8 cellular contexts compared by ENCODE assay signal in genomic region chr3:113948015-113948917, GRCh38. TPM values are rescaled to one million over a fixed set of nuclear protein-coding genes. Genes with fewer than 3 reads are reported as not detected.
DNase-seq lines count a peak whose midpoint lies in the region; ATAC-seq and TF ChIP-seq lines count a peak whose summit lies in the region.

No MANE protein-coding gene starts in this region.

- H3K4me1 Mint-ChIP-seq in activated B cell treated with CpG ODN at 0.5 μM for 24 hours: peaks cover 18% of the 10 kb centered on the region
- H3K4me1 Mint-ChIP-seq in stimulated activated naive CD8-positive, alpha-beta T cell treated with anti-CD3 and anti-CD28 coated beads, Interleukin-15, Interleukin-2, amounts not matched to agents 100 ng/mL and 50 ng/mL, for 24 hours (ENCODE audit: low read depth): peaks cover 22% of the 10 kb centered on the region

- intact Hi-C loops in activated B cell treated with CpG ODN at 0.5 μM for 24 hours (cut with micrococcal nuclease): loop anchor here (1.0 to 2.0 kb wide), 4 partner anchors 37 to 202 kb away; partner anchors contain the start of genes CCDC191, NAA50 and QTRT2

- no peaks in the 10 kb centered on the region for H3K27me3 Mint-ChIP-seq in activated B cell treated with CpG ODN at 0.5 μM for 24 hours
- peaks cover 38% of the 10 kb centered on the region for H3K27me3 Mint-ChIP-seq in stimulated activated naive CD8-positive, alpha-beta T cell treated with anti-CD3 and anti-CD28 coated beads, Interleukin-15, Interleukin-2, amounts not matched to agents 100 ng/mL and 50 ng/mL, for 24 hours

- peaks cover 2% of the 10 kb centered on the region for H3K9me3 Mint-ChIP-seq in activated B cell treated with CpG ODN at 0.5 μM for 24 hours
- H3K9me3 Mint-ChIP-seq in stimulated activated naive CD8-positive, alpha-beta T cell treated with anti-CD3 and anti-CD28 coated beads, Interleukin-15, Interleukin-2, amounts not matched to agents 100 ng/mL and 50 ng/mL, for 24 hours: no peaks in the 10 kb centered on the region

- no peaks in the 10 kb centered on the region for H3K27me3 ChIP-seq in HAP-1 (ENCODE audit: low read depth)
- H3K27me3 ChIP-seq in MG63: 0 out of 2 replicates have a peak, but pooled peaks cover 2% of the 10 kb centered on the region

- in situ Hi-C loops in HAP-1 (cut with MboI; ENCODE audit: low sequenced_read_pairs): no loop called here

- H3K4me1 ChIP-seq in HAP-1 (peaks cover 6% of the 10 kb centered on the region), mesodermal cell (ENCODE audit: control insufficient read depth, insufficient read depth, low read length, poor library complexity, severe bottlenecking) (no peaks in the 10 kb centered on the region)

- WGBS in mesodermal cell (ENCODE audit: insufficient coverage in 2 of 2), 2 experiments: 3 to 4% methylated on average over 51 to 53 of the region's 65 CpGs

- no peak overlapping the region for H3K27ac ChIP-seq in mesodermal cell (ENCODE audit: low read depth, low read length, severe bottlenecking)

- H3K36me3 ChIP-seq in HAP-1 (replicated peaks): 0 out of 2 replicates have a peak, but pooled peaks cover 2% of the 10 kb centered on the region
- no peaks in the 10 kb centered on the region for H3K36me3 ChIP-seq in MG63
- H3K36me3 ChIP-seq in mesodermal cell (ENCODE audit: control insufficient read depth, insufficient read depth, low read length): no peaks in the 10 kb centered on the region

- H3K4me3 ChIP-seq in GM12875 (ENCODE audit: low read depth, low read length) (peak overlapping the region; percentile 48), HAP-1 (peak overlapping the region; percentile 62), MG63 (peak overlapping the region; percentile 54), mesodermal cell (ENCODE audit: extremely low read depth, insufficient read depth, low read length, poor library complexity, severe bottlenecking) (peak overlapping the region; percentile 44)

- H3K9me3 ChIP-seq in HAP-1 (no peaks in the 10 kb centered on the region), MG63 (no peaks in the 10 kb centered on the region), mesodermal cell (ENCODE audit: control insufficient read depth, low read length) (no peaks in the 10 kb centered on the region)

- POLR2A ChIA-PET in activated B cell treated with CpG ODN at 0.5 μM for 24 hours (lab: Charles Lee): no interaction called here

- peak overlapping the region; percentile 64 for H3K27ac Mint-ChIP-seq in activated B cell treated with CpG ODN at 0.5 μM for 24 hours
- no peak overlapping the region for H3K27ac Mint-ChIP-seq in stimulated activated naive CD8-positive, alpha-beta T cell treated with anti-CD3 and anti-CD28 coated beads, Interleukin-15, Interleukin-2, amounts not matched to agents 100 ng/mL and 50 ng/mL, for 24 hours

- peak; percentile 10; the same call in 1 of the 2 replicates for TF ChIP-seq CTCF in GM12875 (IDR thresholded peaks at IDR 0.05; ENCODE audit: borderline replicate concordance, insufficient read depth, low read depth, low read length)
- no peak for TF ChIP-seq CTCF in activated B cell treated with CpG ODN at 0.5 μM for 24 hours (IDR thresholded peaks at IDR 0.05)

- peak overlapping the region; percentile 77 for H3K4me3 Mint-ChIP-seq in activated B cell treated with CpG ODN at 0.5 μM for 24 hours
- peak overlapping the region; percentile 48 for H3K4me3 Mint-ChIP-seq in stimulated activated naive CD8-positive, alpha-beta T cell treated with anti-CD3 and anti-CD28 coated beads, Interleukin-15, Interleukin-2, amounts not matched to agents 100 ng/mL and 50 ng/mL, for 24 hours

- ATAC-seq in activated B cell treated with CpG ODN at 0.5 μM for 24 hours (ENCODE audit: low read depth): peak; percentile 55

- CTCF ChIA-PET in activated B cell treated with CpG ODN at 0.5 μM for 24 hours (lab: Charles Lee): no interaction called here

- DNase-seq in HAP-1 (ENCODE audit: low spot score in 2 of 2) (peak; percentile 18 to 62), MG63 (peak; percentile 37), activated B cell treated with CpG ODN at 0.5 μM for 24 hours (no peak), dermis blood vessel endothelial cell (peak; percentile 20), AG20443 (ENCODE audit: low spot score) (no peak)

- peaks cover 17% of the 10 kb centered on the region for H3K36me3 Mint-ChIP-seq in activated B cell treated with CpG ODN at 0.5 μM for 24 hours (ENCODE audit: low read depth)
- peaks cover 4% of the 10 kb centered on the region for H3K36me3 Mint-ChIP-seq in stimulated activated naive CD8-positive, alpha-beta T cell treated with anti-CD3 and anti-CD28 coated beads, Interleukin-15, Interleukin-2, amounts not matched to agents 100 ng/mL and 50 ng/mL, for 24 hours (ENCODE audit: low read depth)

RNA-seq across cellular contexts. Expression of gene ZDHHC23, which starts 0.5 kb away (rescaled TPM):
- 5.8 and 8.5 TPM in 2 replicates for total RNA-seq in MG63 (2014; rRNA removed; shearing (Covaris generic); ENCODE audit: low replicate concordance)
- 22.7 and 27.4 TPM in 2 replicates for total RNA-seq in activated B cell treated with CpG ODN at 0.5 μM for 24 hours
- 14.9 and 21.4 TPM in 2 replicates for total RNA-seq in dermis blood vessel endothelial cell
- polyA plus RNA-seq in mesodermal cell (2013, experiment 1 of 2): 1.5 TPM
- polyA plus RNA-seq in mesodermal cell (2013, experiment 2 of 2): 1.2 TPM

Comparison
In these comparisons a context has a peak if more than half of its experiments do, and no peak if none do; other contexts are left out.
1. DNase-seq: peak in HAP-1 (2 of 2), MG63 (single experiment) and dermis blood vessel endothelial cell (single experiment); none in activated B cell treated with CpG ODN at 0.5 μM for 24 hours (single experiment) and AG20443 (single experiment).
2. Peak in every context shown above with its lines, with median percentiles within 50 percentile points of each other: H3K4me3 ChIP-seq.